Comparison of ENCODE assay signal across 17 cellular contexts in genomic region chr5:157509587-157509986, GRCh38. TPM values are rescaled to one million over a fixed set of nuclear protein-coding genes. Genes with fewer than 3 reads are reported as not detected.
DNase-seq lines count a peak whose midpoint lies in the region; ATAC-seq and TF ChIP-seq lines count a peak whose summit lies in the region.
"Had no signal": no experiment of that assay in that cellular context is flagged by ENCODE, and none has a peak within 500 bp of the region (broad histone marks: within the 10 kb centered on the region; RNA-seq: fewer than 3 reads in every experiment).

No MANE protein-coding gene starts in this region.

- H3K27me3 ChIP-seq in CD4-positive, alpha-beta T cell (ENCODE audit: control insufficient read depth, insufficient read depth, low read length) = no peaks in the 10 kb centered on the region

- peak overlapping the region; percentile 28 for H3K27ac Mint-ChIP-seq in CD4-positive, alpha-beta T cell
- peak overlapping the region; percentile 48 for H3K27ac Mint-ChIP-seq in activated T-helper 2 cell treated with anti-CD3 and anti-CD28 coated beads, Interferon-gamma antibody, Interleukin-2, Interleukin-4, amounts not matched to agents 10 μg/mL and 5 μg/mL and 100 μg/mL, durations not matched to agents 14 hours and 24 hours and 36 hours
- H3K27ac Mint-ChIP-seq: endodermal cell had no signal

- no peaks in the 10 kb centered on the region for H3K9me3 ChIP-seq in CD4-positive, alpha-beta T cell (ENCODE audit: control insufficient read depth, low read length)

- H3K4me1 Mint-ChIP-seq in CD4-positive, alpha-beta T cell (ENCODE audit: low read depth) = peaks cover 8% of the 10 kb centered on the region
- peaks cover 51% of the 10 kb centered on the region for H3K4me1 Mint-ChIP-seq in activated T-helper 2 cell treated with anti-CD3 and anti-CD28 coated beads, Interferon-gamma antibody, Interleukin-2, Interleukin-4, amounts not matched to agents 10 μg/mL and 5 μg/mL and 100 μg/mL, durations not matched to agents 14 hours and 24 hours and 36 hours (ENCODE audit: low read depth)
- H3K4me1 Mint-ChIP-seq: endodermal cell had no signal

- H3K9me3 Mint-ChIP-seq in CD4-positive, alpha-beta T cell = no peaks in the 10 kb centered on the region
- no peaks in the 10 kb centered on the region for H3K9me3 Mint-ChIP-seq in activated T-helper 2 cell treated with anti-CD3 and anti-CD28 coated beads, Interferon-gamma antibody, Interleukin-2, Interleukin-4, amounts not matched to agents 10 μg/mL and 5 μg/mL and 100 μg/mL, durations not matched to agents 14 hours and 24 hours and 36 hours
- H3K9me3 Mint-ChIP-seq: activated T-cell treated with anti-CD3 and anti-CD28 coated beads, Interleukin-2, amount 50 U/mL, for 24 hours; endodermal cell; T-helper 1 cell treated with Interleukin-12 subunit alpha and Interleukin-12 subunit beta and Interleukin-4 antibody, amounts not matched to agents 30 μg/mL and 1 μg/mL, for 36 hours had no signal

- POLR2A ChIA-PET in CD4-positive, alpha-beta T cell (lab: Charles Lee) = no interaction called here

- H3K36me3 Mint-ChIP-seq in CD4-positive, alpha-beta T cell (ENCODE audit: low read depth) = peaks cover 47% of the 10 kb centered on the region
- peaks cover 95% of the 10 kb centered on the region for H3K36me3 Mint-ChIP-seq in activated T-helper 2 cell treated with anti-CD3 and anti-CD28 coated beads, Interferon-gamma antibody, Interleukin-2, Interleukin-4, amounts not matched to agents 10 μg/mL and 5 μg/mL and 100 μg/mL, durations not matched to agents 14 hours and 24 hours and 36 hours (ENCODE audit: low read depth)

- H3K27ac ChIP-seq in CD4-positive, alpha-beta T cell (ENCODE audit: low read depth, low read length) = no peak overlapping the region

- no peak for ATAC-seq in CD4-positive, alpha-beta T cell (ENCODE audit: poor library complexity)
- ATAC-seq in GM19395 (IDR thresholded peaks at IDR 0.05; ENCODE audit: unreplicated experiment) (peak; percentile 73), HG03095 (IDR thresholded peaks at IDR 0.05; ENCODE audit: unreplicated experiment) (peak; percentile 52), left cardiac atrium (no peak)

- DNase-seq in CD4-positive, alpha-beta T cell = no peak
- no peak for DNase-seq in activated T-helper 2 cell treated with anti-CD3 and anti-CD28 coated beads, Interferon-gamma antibody, Interleukin-2, Interleukin-4, amounts not matched to agents 10 μg/mL and 5 μg/mL and 100 μg/mL, durations not matched to agents 14 hours and 24 hours and 36 hours (ENCODE audit: low spot score)
- DNase-seq in left cardiac atrium = no peak
- no peak for DNase-seq in SW 1271 (lab: John Stamatoyannopoulos, UW)
- DNase-seq in middle frontal gyrus (ENCODE audit: extremely low spot score, low spot score) = no peak
- no peak for DNase-seq in stimulated activated naive CD4-positive, alpha-beta T cell (lab: John Stamatoyannopoulos, UW)
- DNase-seq: activated T-cell treated with anti-CD3 and anti-CD28 coated beads, Interleukin-2, amount 50 U/mL, for 24 hours; caudate nucleus; endodermal cell; H7; hypothalamus; NCI-H1105 treated with DMSO at 0.1 percent for 48 hours; substantia nigra had no signal

- H3K4me3 Mint-ChIP-seq in CD4-positive, alpha-beta T cell = no peak overlapping the region
- H3K4me3 Mint-ChIP-seq in activated T-helper 2 cell treated with anti-CD3 and anti-CD28 coated beads, Interferon-gamma antibody, Interleukin-2, Interleukin-4, amounts not matched to agents 10 μg/mL and 5 μg/mL and 100 μg/mL, durations not matched to agents 14 hours and 24 hours and 36 hours (ENCODE audit: low read depth) = no peak overlapping the region
- H3K4me3 Mint-ChIP-seq: activated T-cell treated with anti-CD3 and anti-CD28 coated beads, Interleukin-2, amount 50 U/mL, for 24 hours; endodermal cell; T-helper 1 cell treated with Interleukin-12 subunit alpha and Interleukin-12 subunit beta and Interleukin-4 antibody, amounts not matched to agents 30 μg/mL and 1 μg/mL, for 36 hours had no signal

- CTCF ChIA-PET in CD4-positive, alpha-beta T cell (lab: Charles Lee) = no interaction called here

- intact Hi-C loops in CD4-positive, alpha-beta T cell (cut with DNase I, micrococcal nuclease) = no loop called here
- intact Hi-C loops in activated T-helper 2 cell treated with anti-CD3 and anti-CD28 coated beads, Interferon-gamma antibody, Interleukin-2, Interleukin-4, amounts not matched to agents 10 μg/mL and 5 μg/mL and 100 μg/mL, durations not matched to agents 14 hours and 24 hours and 36 hours (cut with micrococcal nuclease) = no loop called here
- intact Hi-C loops in left cardiac atrium (cut with DNase I) = no loop called here

- no peaks in the 10 kb centered on the region for H3K27me3 Mint-ChIP-seq in CD4-positive, alpha-beta T cell
- no peaks in the 10 kb centered on the region for H3K27me3 Mint-ChIP-seq in activated T-helper 2 cell treated with anti-CD3 and anti-CD28 coated beads, Interferon-gamma antibody, Interleukin-2, Interleukin-4, amounts not matched to agents 10 μg/mL and 5 μg/mL and 100 μg/mL, durations not matched to agents 14 hours and 24 hours and 36 hours (ENCODE audit: low read depth)
- H3K27me3 Mint-ChIP-seq: activated T-cell treated with anti-CD3 and anti-CD28 coated beads, Interleukin-2, amount 50 U/mL, for 24 hours; progenitor cell of endocrine pancreas had no signal

- no peak for TF ChIP-seq CTCF in CD4-positive, alpha-beta T cell (IDR thresholded peaks at IDR 0.05)

RNA-seq across cellular contexts. Expression of gene NIPAL4, which starts 49.6 kb away (rescaled TPM):
- total RNA-seq in CD4-positive, alpha-beta T cell = under 1 TPM; 0.16 to 0.45 TPM
- total RNA-seq in activated T-helper 2 cell treated with anti-CD3 and anti-CD28 coated beads, Interferon-gamma antibody, Interleukin-2, Interleukin-4, amounts not matched to agents 10 μg/mL and 5 μg/mL and 100 μg/mL, durations not matched to agents 14 hours and 24 hours and 36 hours = 1.9 and 2.1 TPM in 2 replicates
- total RNA-seq in left cardiac atrium = 1 to 10 TPM in 1 of 2 donors, under 1 TPM in 1; 0.12 to 1.8 TPM
- total RNA-seq: endodermal cell, H7, progenitor cell of endocrine pancreas had no signal

Comparison
In these comparisons a context has a peak if more than half of its experiments do, and no peak if none do; other contexts are left out.
1. ATAC-seq: peak in GM19395 (single experiment) and HG03095 (single experiment); none in CD4-positive, alpha-beta T cell (single experiment) and left cardiac atrium (0 of 2).